16 cellular contexts compared by ENCODE assay signal in genomic region chr14:54498095-54498531, GRCh38.
"Had no signal": no experiment of that assay in that cellular context is flagged by ENCODE, and none has a peak within 500 bp of the region (broad histone marks: within the 10 kb centered on the region; RNA-seq: fewer than 3 reads in every experiment).

No MANE protein-coding gene starts in this region.

- H3K9me3 ChIP-seq: psoas muscle, tibial nerve, uterus had no signal

- H3K27me3 ChIP-seq: tibial nerve, uterus had no signal

- DNase-seq: activated CD4-positive, alpha-beta T cell treated with anti-CD3 and anti-CD28 coated beads, Interleukin-2, amount 50 U/mL, for 1 hour; activated CD8-positive, alpha-beta memory T cell treated with anti-CD3 and anti-CD28 coated beads for 24 hours; activated gamma-delta T cell treated with Interleukin-2 at 50 U/mL for 16 hours; activated naive CD8-positive, alpha-beta T cell treated with anti-CD3 and anti-CD28 coated beads for 36 hours; effector memory CD4-positive, alpha-beta T cell; foreskin melanocyte; mammary epithelial cell; naive thymus-derived CD4-positive, alpha-beta T cell; psoas muscle; stimulated activated CD4-positive, alpha-beta T cell treated with anti-CD3 and anti-CD28 coated beads, Interleukin-4, amount 100 ng/mL, for 1 hour; stimulated activated naive CD4-positive, alpha-beta T cell treated with Interleukin-2 at 50 U/mL for 16 hours; substantia nigra; T-helper 9 cell; uterus had no signal

- H3K4me1 ChIP-seq: psoas muscle, uterus had no signal

- H3K4me3 ChIP-seq: psoas muscle, tibial nerve, uterus had no signal

- H3K36me3 ChIP-seq: tibial nerve, uterus had no signal

- H3K27ac ChIP-seq: epithelial cell of prostate, psoas muscle, tibial nerve, uterus had no signal
